In the genomic region with DNA sequence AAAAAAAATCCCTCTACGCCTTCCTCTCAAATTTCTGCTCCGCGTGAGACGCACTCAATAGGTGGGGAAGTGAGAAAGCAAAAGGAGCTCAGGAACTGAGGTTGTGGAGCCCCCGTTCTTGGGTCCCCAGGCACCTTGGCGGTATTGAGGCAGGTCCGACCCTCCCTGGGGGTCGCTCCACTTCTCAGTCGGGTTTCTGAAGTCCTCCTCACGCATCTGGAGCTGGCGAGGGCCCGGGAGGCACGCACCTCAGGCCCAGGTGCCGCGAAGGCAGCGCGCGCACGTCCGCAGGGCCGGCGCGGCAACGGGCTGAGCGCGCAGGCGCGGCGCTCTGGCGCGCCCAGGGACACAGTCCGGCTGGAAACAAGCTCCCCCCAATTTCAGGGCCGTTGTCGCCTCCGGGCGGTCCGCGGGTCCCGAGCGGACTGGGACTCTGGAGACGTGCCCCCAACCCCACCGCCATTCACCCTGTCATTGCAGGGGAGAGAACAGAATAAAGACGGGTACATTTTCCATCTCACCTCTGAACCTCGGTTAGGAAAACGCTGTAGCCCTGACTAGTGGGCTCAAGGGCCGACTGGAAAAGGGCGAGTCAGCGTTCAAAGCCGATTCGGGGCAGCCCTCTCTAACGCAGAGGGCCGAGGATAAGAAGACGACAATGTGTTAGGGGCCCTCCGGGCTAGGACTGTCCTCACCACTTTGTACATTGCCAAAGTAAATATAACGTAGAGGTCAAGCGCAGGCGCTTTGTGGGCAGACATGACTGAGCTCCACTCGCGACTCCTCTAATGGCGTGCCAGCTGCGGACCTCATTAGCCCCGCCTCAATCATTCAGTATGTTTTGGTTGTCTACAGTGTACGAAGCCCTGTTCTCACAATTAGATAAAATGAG, we compare ENCODE assay signal across 1 cellular context.
TF ChIP-seq lines count a peak whose summit lies in the region.

Gene ZNF770, minus strand, starts transcription at position 306 of the 892 bp plus-strand sequence. CDS start 4,853 bp downstream, outside the sequence.

TF ChIP-seq in K562, 482 proteins besides CTCF, POLR2A, EP300 and RAD21 (continued from another document and continues in another):
- TF ChIP-seq, protein P1, sequence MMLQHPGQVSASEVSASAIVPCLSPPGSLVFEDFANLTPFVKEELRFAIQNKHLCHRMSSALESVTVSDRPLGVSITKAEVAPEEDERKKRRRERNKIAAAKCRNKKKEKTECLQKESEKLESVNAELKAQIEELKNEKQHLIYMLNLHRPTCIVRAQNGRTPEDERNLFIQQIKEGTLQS (IDR thresholded peaks at IDR 0.05): no peak
- TF ChIP-seq, protein P1 (CRISPR knock-in tag; conservative IDR thresholded peaks at IDR 0.05): 0 out of 2 replicates have a peak, but pooled peaks have one; percentile 59
- no peak for TF ChIP-seq POLR3G (IDR thresholded peaks at IDR 0.05; ENCODE audit: extremely low read depth, insufficient read length, insufficient replicate concordance)
- peak in 1 of 2 experiments; percentile 48; a peak in 1 of 3 replicates for TF ChIP-seq CBX3 (IDR thresholded peaks at IDR 0.05; ENCODE audit: borderline replicate concordance in 1 of 2, low read length in 2 of 2)
- no peak for TF ChIP-seq SMARCA5 (IDR thresholded peaks at IDR 0.05)
- 0 out of 2 replicates have a peak, but pooled peaks have one; percentile 71 for TF ChIP-seq RNF2 (IDR thresholded peaks at IDR 0.05)
- TF ChIP-seq GABPA (tag; conservative IDR thresholded peaks at IDR 0.05; ENCODE audit: low read depth): peak; percentile 91
- peak; percentile 63; the same call in 1 of the 2 replicates for TF ChIP-seq CREM (IDR thresholded peaks at IDR 0.05; ENCODE audit: low read depth)
- TF ChIP-seq FIP1L1 (IDR thresholded peaks at IDR 0.05; ENCODE audit: low read depth, low read length, poor library complexity, severe bottlenecking): peak; percentile 91
- TF ChIP-seq C11orf30 (IDR thresholded peaks at IDR 0.05; ENCODE audit: low read depth): peak; percentile 89
- TF ChIP-seq TAF15 (IDR thresholded peaks at IDR 0.05; ENCODE audit: low read depth, low read length): no peak
- peak; percentile 15 to 87 (median 80) for TF ChIP-seq YY1 (IDR thresholded peaks at IDR 0.05; ENCODE audit: borderline replicate concordance in 1 of 3, control insufficient read depth in 1 of 3, extremely low read depth in 1 of 3, insufficient read depth in 3 of 3, insufficient read length in 1 of 3, insufficient replicate concordance in 2 of 3, low read depth in 1 of 3, low read length in 2 of 3)
- TF ChIP-seq, protein P2, sequence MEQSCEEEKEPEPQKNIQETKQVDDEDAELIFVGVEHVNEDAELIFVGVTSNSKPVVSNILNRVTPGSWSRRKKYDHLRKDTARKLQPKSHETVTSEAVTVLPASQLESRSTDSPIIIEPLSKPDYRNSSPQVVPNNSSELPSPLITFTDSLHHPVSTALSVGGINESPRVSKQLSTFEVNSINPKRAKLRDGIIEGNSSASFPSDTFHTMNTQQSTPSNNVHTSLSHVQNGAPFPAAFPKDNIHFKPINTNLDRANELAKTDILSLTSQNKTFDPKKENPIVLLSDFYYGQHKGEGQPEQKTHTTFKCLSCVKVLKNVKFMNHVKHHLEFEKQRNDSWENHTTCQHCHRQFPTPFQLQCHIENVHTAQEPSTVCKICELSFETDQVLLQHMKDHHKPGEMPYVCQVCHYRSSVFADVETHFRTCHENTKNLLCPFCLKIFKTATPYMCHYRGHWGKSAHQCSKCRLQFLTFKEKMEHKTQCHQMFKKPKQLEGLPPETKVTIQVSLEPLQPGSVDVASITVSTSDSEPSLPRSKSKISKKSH (CRISPR knock-in tag; IDR thresholded peaks at IDR 0.05): no peak
- TF ChIP-seq, protein P3, sequence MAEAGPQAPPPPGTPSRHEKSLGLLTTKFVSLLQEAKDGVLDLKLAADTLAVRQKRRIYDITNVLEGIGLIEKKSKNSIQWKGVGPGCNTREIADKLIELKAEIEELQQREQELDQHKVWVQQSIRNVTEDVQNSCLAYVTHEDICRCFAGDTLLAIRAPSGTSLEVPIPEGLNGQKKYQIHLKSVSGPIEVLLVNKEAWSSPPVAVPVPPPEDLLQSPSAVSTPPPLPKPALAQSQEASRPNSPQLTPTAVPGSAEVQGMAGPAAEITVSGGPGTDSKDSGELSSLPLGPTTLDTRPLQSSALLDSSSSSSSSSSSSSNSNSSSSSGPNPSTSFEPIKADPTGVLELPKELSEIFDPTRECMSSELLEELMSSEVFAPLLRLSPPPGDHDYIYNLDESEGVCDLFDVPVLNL (CRISPR knock-in tag; IDR thresholded peaks at IDR 0.05; ENCODE audit: low read depth): 0 out of 2 replicates have a peak, but pooled peaks have one; percentile 62
- TF ChIP-seq ZNF785 (CRISPR knock-in tag; IDR thresholded peaks at IDR 0.05): no peak
- peak; percentile 59; the same call in 1 of the 2 replicates for TF ChIP-seq ZNF766 (CRISPR knock-in tag; conservative IDR thresholded peaks at IDR 0.05)
- TF ChIP-seq, protein P4, sequence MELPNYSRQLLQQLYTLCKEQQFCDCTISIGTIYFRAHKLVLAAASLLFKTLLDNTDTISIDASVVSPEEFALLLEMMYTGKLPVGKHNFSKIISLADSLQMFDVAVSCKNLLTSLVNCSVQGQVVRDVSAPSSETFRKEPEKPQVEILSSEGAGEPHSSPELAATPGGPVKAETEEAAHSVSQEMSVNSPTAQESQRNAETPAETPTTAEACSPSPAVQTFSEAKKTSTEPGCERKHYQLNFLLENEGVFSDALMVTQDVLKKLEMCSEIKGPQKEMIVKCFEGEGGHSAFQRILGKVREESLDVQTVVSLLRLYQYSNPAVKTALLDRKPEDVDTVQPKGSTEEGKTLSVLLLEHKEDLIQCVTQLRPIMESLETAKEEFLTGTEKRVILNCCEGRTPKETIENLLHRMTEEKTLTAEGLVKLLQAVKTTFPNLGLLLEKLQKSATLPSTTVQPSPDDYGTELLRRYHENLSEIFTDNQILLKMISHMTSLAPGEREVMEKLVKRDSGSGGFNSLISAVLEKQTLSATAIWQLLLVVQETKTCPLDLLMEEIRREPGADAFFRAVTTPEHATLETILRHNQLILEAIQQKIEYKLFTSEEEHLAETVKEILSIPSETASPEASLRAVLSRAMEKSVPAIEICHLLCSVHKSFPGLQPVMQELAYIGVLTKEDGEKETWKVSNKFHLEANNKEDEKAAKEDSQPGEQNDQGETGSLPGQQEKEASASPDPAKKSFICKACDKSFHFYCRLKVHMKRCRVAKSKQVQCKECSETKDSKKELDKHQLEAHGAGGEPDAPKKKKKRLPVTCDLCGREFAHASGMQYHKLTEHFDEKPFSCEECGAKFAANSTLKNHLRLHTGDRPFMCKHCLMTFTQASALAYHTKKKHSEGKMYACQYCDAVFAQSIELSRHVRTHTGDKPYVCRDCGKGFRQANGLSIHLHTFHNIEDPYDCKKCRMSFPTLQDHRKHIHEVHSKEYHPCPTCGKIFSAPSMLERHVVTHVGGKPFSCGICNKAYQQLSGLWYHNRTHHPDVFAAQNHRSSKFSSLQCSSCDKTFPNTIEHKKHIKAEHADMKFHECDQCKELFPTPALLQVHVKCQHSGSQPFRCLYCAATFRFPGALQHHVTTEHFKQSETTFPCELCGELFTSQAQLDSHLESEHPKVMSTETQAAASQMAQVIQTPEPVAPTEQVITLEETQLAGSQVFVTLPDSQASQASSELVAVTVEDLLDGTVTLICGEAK (IDR thresholded peaks at IDR 0.05): peak; percentile 88
- TF ChIP-seq, protein P4 (CRISPR knock-in tag; IDR thresholded peaks at IDR 0.05): no peak
- no peak for TF ChIP-seq MCM7 (IDR thresholded peaks at IDR 0.05)
- peak; percentile 97 for TF ChIP-seq TAF9B (IDR thresholded peaks at IDR 0.05; ENCODE audit: partially characterized antibody)
- peak; percentile 85 for TF ChIP-seq ZNF316 (IDR thresholded peaks at IDR 0.05)
- 0 out of 2 replicates have a peak, but pooled peaks have one; percentile 59 for TF ChIP-seq KLF13 (tag; IDR thresholded peaks at IDR 0.05; ENCODE audit: borderline replicate concordance, low read depth)
- peak; percentile 55 to 62; a peak in 1 of 4 replicates for TF ChIP-seq HDAC1 (IDR thresholded peaks at IDR 0.05)
- TF ChIP-seq CCAR2 (IDR thresholded peaks at IDR 0.05; ENCODE audit: low read depth, low read length): no peak
- no peak for TF ChIP-seq ZNF124 (CRISPR knock-in tag; IDR thresholded peaks at IDR 0.05)
- no peak; the same call in 1 of the 2 replicates for TF ChIP-seq ARID1B (IDR thresholded peaks at IDR 0.05)
- TF ChIP-seq, protein P5, sequence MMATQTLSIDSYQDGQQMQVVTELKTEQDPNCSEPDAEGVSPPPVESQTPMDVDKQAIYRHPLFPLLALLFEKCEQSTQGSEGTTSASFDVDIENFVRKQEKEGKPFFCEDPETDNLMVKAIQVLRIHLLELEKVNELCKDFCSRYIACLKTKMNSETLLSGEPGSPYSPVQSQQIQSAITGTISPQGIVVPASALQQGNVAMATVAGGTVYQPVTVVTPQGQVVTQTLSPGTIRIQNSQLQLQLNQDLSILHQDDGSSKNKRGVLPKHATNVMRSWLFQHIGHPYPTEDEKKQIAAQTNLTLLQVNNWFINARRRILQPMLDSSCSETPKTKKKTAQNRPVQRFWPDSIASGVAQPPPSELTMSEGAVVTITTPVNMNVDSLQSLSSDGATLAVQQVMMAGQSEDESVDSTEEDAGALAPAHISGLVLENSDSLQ (IDR thresholded peaks at IDR 0.05): no peak
- peak in 1 of 2 experiments; percentile 14; a peak in 1 of 4 replicates for TF ChIP-seq ETV6 (IDR thresholded peaks at IDR 0.05; ENCODE audit: borderline replicate concordance in 1 of 2, low read depth in 2 of 2, low read length in 1 of 2)
- no peak for TF ChIP-seq ETV6 (CRISPR knock-in tag; IDR thresholded peaks at IDR 0.05; ENCODE audit: borderline replicate concordance)
- TF ChIP-seq POLR2B (IDR thresholded peaks at IDR 0.05; ENCODE audit: low read depth, partially characterized antibody): peak; percentile 82
- TF ChIP-seq JUN (IDR thresholded peaks at IDR 0.05; ENCODE audit: borderline replicate concordance, low read depth, low read length): peak; percentile 4; the same call in 1 of the 2 replicates
- TF ChIP-seq JUN (CRISPR knock-in tag; IDR thresholded peaks at IDR 0.05; ENCODE audit: borderline replicate concordance): no peak
- no peak for TF ChIP-seq ZNF398 (CRISPR knock-in tag; IDR thresholded peaks at IDR 0.05)
- peak; percentile 64 for TF ChIP-seq CREB3L1 (IDR thresholded peaks at IDR 0.05; ENCODE audit: borderline replicate concordance, low read depth)
- no peak for TF ChIP-seq ZFP30 (CRISPR knock-in tag; IDR thresholded peaks at IDR 0.05; ENCODE audit: borderline replicate concordance)
- TF ChIP-seq ETV5 (CRISPR knock-in tag; IDR thresholded peaks at IDR 0.05; ENCODE audit: low read depth): peak; percentile 75; the same call in 1 of the 2 replicates
- 0 out of 2 replicates have a peak, but pooled peaks have one; percentile 33 for TF ChIP-seq CREB1 (IDR thresholded peaks at IDR 0.05)
- TF ChIP-seq CREB1 (CRISPR knock-in tag; IDR thresholded peaks at IDR 0.05): peak; percentile 60; the same call in 1 of the 2 replicates
